In genomic region chr1:244419004-244419403, GRCh38 we compare ENCODE assay signal across 21 cellular contexts.
"Had no signal": no experiment of that assay in that cellular context is flagged by ENCODE, and none has a peak within 500 bp of the region (broad histone marks: within the 10 kb centered on the region; RNA-seq: fewer than 3 reads in every experiment).

No MANE protein-coding gene starts in this region.

- H3K79me2 ChIP-seq: hepatocyte had no signal

- H3K9me3 ChIP-seq: colonic mucosa, gastroesophageal sphincter, spleen, testis, transverse colon had no signal

- H3K4me1 ChIP-seq: colonic mucosa, spleen, testis, transverse colon had no signal

- H3K27me3 ChIP-seq: cardiac muscle cell, colonic mucosa, gastroesophageal sphincter, hepatocyte, spleen, testis, transverse colon had no signal

- H3K27ac ChIP-seq: cardiac muscle cell, colonic mucosa, gastroesophageal sphincter, hepatocyte, spleen, testis, transverse colon, VCaP had no signal

- H3K4me3 ChIP-seq: cardiac muscle cell, colonic mucosa, gastroesophageal sphincter, hepatocyte, spleen, testis, transverse colon had no signal

- H2AFZ ChIP-seq: hepatocyte had no signal

- H3K4me2 ChIP-seq: hepatocyte had no signal

- ATAC-seq: gastroesophageal sphincter, left colon, right cardiac atrium, T-cell had no signal

- DNase-seq: activated CD4-positive, alpha-beta T cell treated with anti-CD3 and anti-CD28 coated beads for 4 hours; activated CD4-positive, alpha-beta T cell treated with anti-CD3 and anti-CD28 coated beads, Interleukin-2, amount 50 U/mL, for 48 hours; activated CD8-positive, alpha-beta memory T cell treated with anti-CD3 and anti-CD28 coated beads, Interleukin-2, amount 50 U/mL, for 48 hours; activated T-cell treated with anti-CD3 and anti-CD28 coated beads, Interleukin-2, amount 50 U/mL, for 24 hours; aorta; cerebellar nuclear complex; colonic mucosa; effector memory CD4-positive, alpha-beta T cell; left colon; naive B cell; occipital lobe; right cardiac atrium; spleen; stimulated activated naive CD4-positive, alpha-beta T cell; T-cell; testis; transverse colon had no signal
